Comparison of ENCODE assay signal across 30 cellular contexts in the genomic region with DNA sequence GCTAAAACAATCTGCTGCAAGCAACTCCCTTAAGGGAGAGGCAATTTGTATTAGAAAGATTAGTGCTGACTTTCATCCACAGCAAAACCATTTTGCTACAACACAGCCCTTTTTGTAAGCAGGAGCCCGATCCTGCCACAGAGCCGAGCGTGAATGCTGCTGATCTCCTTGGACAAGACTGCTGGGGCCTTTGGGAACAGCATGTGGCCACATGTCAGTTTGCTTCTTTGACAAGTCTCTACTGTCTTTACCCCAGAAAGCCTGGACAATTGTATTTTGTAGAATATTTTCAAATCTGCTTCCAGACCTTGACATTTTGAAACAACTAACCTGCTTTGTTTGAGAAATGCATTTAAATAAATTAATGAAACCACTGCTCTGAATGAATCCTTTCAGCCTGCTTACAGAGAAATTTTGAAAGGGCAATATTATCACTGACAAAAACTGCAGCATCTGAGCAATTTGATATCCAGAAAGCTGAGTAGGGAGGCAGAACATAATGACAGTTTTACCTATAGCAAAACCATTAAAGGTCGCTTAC.
A peak's percentile ranks its signal among the peaks of the same experiment; 100 is the strongest.
DNase-seq lines count a peak whose midpoint lies in the region; ATAC-seq and TF ChIP-seq lines count a peak whose summit lies in the region.
"Had no signal": no experiment of that assay in that cellular context is flagged by ENCODE, and none has a peak within 500 bp of the region (broad histone marks: within the 10 kb centered on the region; RNA-seq: fewer than 3 reads in every experiment).

No MANE protein-coding gene starts in this region.

- no peak for TF ChIP-seq POLR2A in stomach (IDR thresholded peaks at IDR 0.05)

- H3K27me3 Mint-ChIP-seq in stimulated activated memory B cell treated with anti-CD40 and anti-IgM and Interleukin-4, amounts not matched to agents 10 μg/mL and 1 μg/mL and 100 μg/mL, for 72 hours: no peaks in the 10 kb centered on the region
- H3K27me3 Mint-ChIP-seq: activated CD4-positive, alpha-beta memory T cell treated with anti-CD3 and anti-CD28 coated beads, Interleukin-2, amount 10 ng/mL, durations not matched to agents 7 days and 5 days; CD4-positive, alpha-beta memory T cell had no signal

- no peaks in the 10 kb centered on the region for H3K9me3 ChIP-seq in stomach
- H3K9me3 ChIP-seq in tibial artery: no peaks in the 10 kb centered on the region
- H3K9me3 ChIP-seq: HAP-1, testis had no signal

- no peak for TF ChIP-seq CTCF in stomach (IDR thresholded peaks at IDR 0.05)
- no peak for TF ChIP-seq CTCF in tibial artery (IDR thresholded peaks at IDR 0.05)

- DNase-seq in COLO829 (ENCODE audit: low spot score) (peak; percentile 93), anterior cingulate cortex (lab: John Stamatoyannopoulos, UW) (peak in 41 of 58 donors; percentile 4 to 80 (median 38)), hippocampal formation (lab: John Stamatoyannopoulos, UW) (peak; percentile 77 to 79), pons (ENCODE audit: low spot score) (peak; percentile 93), stomach (no peak), tibial artery (no peak)
- DNase-seq: activated CD4-positive, alpha-beta memory T cell treated with anti-CD3 and anti-CD28 coated beads, Interleukin-2, amount 10 ng/mL, durations not matched to agents 7 days and 5 days; activated CD4-positive, alpha-beta T cell treated with anti-CD3 and anti-CD28 coated beads for 1 hour; activated CD8-positive, alpha-beta memory T cell treated with anti-CD3 and anti-CD28 coated beads, Interleukin-2, amount 50 U/mL, for 4 hours; activated naive CD4-positive, alpha-beta T cell treated with Interleukin-2 at 50 U/mL for 16 hours; AML-193; brain microvascular endothelial cell; CD4-positive, alpha-beta memory T cell; EL; islet precursor cell; left ventricle myocardium superior; MM.1S; naive thymus-derived CD4-positive, alpha-beta T cell; NCI-H1105 treated with DMSO at 0.1 percent for 48 hours; NCI-H1930; NCI-H69; SHP77 treated with DMSO at 0.1 percent for 48 hours; testis had no signal

- no peak for ATAC-seq in stimulated activated memory B cell treated with anti-CD40 and anti-IgM and Interleukin-4, amounts not matched to agents 10 μg/mL and 1 μg/mL and 100 μg/mL, for 72 hours
- ATAC-seq: HepG2; left ventricle myocardium superior; naive thymus-derived CD4-positive, alpha-beta T cell; Panc1; stimulated activated effector memory CD8-positive, alpha-beta T cell treated with anti-CD3 and anti-CD28 coated beads, Interleukin-12 subunit alpha, Interleukin-12 subunit beta, amount 100 ng/mL, for 72 hours had no signal

- no peak overlapping the region for H3K27ac Mint-ChIP-seq in stimulated activated memory B cell treated with anti-CD40 and anti-IgM and Interleukin-4, amounts not matched to agents 10 μg/mL and 1 μg/mL and 100 μg/mL, for 72 hours
- H3K27ac Mint-ChIP-seq: activated CD4-positive, alpha-beta memory T cell treated with anti-CD3 and anti-CD28 coated beads, Interleukin-2, amount 10 ng/mL, durations not matched to agents 7 days and 5 days; activated T-helper 1 cell treated with anti-CD3 and anti-CD28 coated beads, Interleukin-12 subunit alpha, Interleukin-12 subunit beta, Interleukin-2, Interleukin-4 antibody, amounts not matched to agents 30 ng/mL and 10 ng/mL and 1 ng/mL, durations not matched to agents 14 hours and 24 hours and 36 hours; CD4-positive, alpha-beta memory T cell; naive thymus-derived CD4-positive, alpha-beta T cell; stimulated activated effector memory CD8-positive, alpha-beta T cell treated with anti-CD3 and anti-CD28 coated beads, Interleukin-12 subunit alpha, Interleukin-12 subunit beta, amount 100 ng/mL, for 72 hours; T-helper 2 cell treated with Interferon-gamma antibody and Interleukin-4, amounts not matched to agents 5 μg/mL and 100 μg/mL, for 36 hours had no signal

- peaks cover 3% of the 10 kb centered on the region for H3K9me3 Mint-ChIP-seq in stimulated activated memory B cell treated with anti-CD40 and anti-IgM and Interleukin-4, amounts not matched to agents 10 μg/mL and 1 μg/mL and 100 μg/mL, for 72 hours
- H3K9me3 Mint-ChIP-seq: activated T-helper 1 cell treated with anti-CD3 and anti-CD28 coated beads, Interleukin-12 subunit alpha, Interleukin-12 subunit beta, Interleukin-2, Interleukin-4 antibody, amounts not matched to agents 30 ng/mL and 10 ng/mL and 1 ng/mL, durations not matched to agents 14 hours and 24 hours and 36 hours; T-helper 2 cell treated with Interferon-gamma antibody and Interleukin-4, amounts not matched to agents 5 μg/mL and 100 μg/mL, for 36 hours had no signal

- peaks cover 0 to 5% (median 0%) of the 10 kb centered on the region in 3 donors for H3K27me3 ChIP-seq in stomach
- H3K27me3 ChIP-seq in tibial artery: peaks cover 0 to 4% of the 10 kb centered on the region in 2 donors
- H3K27me3 ChIP-seq: brain microvascular endothelial cell, testis had no signal

- H3K36me3 ChIP-seq in stomach (no peaks in the 10 kb centered on the region), tibial artery (no peaks in the 10 kb centered on the region)
- H3K36me3 ChIP-seq: brain microvascular endothelial cell, HAP-1 had no signal

- 68 to 84% (median 77%) methylated on average over 4 of the region's 4 CpGs for WGBS in stomach, 5 donors

- H3K4me3 ChIP-seq in stomach (no peak overlapping the region), tibial artery (no peak overlapping the region)
- H3K4me3 ChIP-seq: HAP-1, testis had no signal

- H3K36me3 Mint-ChIP-seq in stimulated activated memory B cell treated with anti-CD40 and anti-IgM and Interleukin-4, amounts not matched to agents 10 μg/mL and 1 μg/mL and 100 μg/mL, for 72 hours: no peaks in the 10 kb centered on the region
- H3K36me3 Mint-ChIP-seq: CD4-positive, alpha-beta memory T cell; naive thymus-derived CD4-positive, alpha-beta T cell; stimulated activated effector memory CD8-positive, alpha-beta T cell treated with anti-CD3 and anti-CD28 coated beads, Interleukin-12 subunit alpha, Interleukin-12 subunit beta, amount 100 ng/mL, for 72 hours had no signal

- H3K4me1 ChIP-seq in stomach (no peaks in the 10 kb centered on the region), tibial artery (no peaks in the 10 kb centered on the region)
- H3K4me1 ChIP-seq: HAP-1, testis had no signal

- intact Hi-C loops in stomach (cut with DNase I; ENCODE audit: low total_unique reads) (no loop called here), tibial artery (cut with DNase I; ENCODE audit: low total_unique reads) (no loop called here)

- no peaks in the 10 kb centered on the region for H3K4me1 Mint-ChIP-seq in stimulated activated memory B cell treated with anti-CD40 and anti-IgM and Interleukin-4, amounts not matched to agents 10 μg/mL and 1 μg/mL and 100 μg/mL, for 72 hours
- H3K4me1 Mint-ChIP-seq: activated CD4-positive, alpha-beta memory T cell treated with anti-CD3 and anti-CD28 coated beads, Interleukin-2, amount 10 ng/mL, durations not matched to agents 7 days and 5 days; CD4-positive, alpha-beta memory T cell; naive thymus-derived CD4-positive, alpha-beta T cell; stimulated activated effector memory CD8-positive, alpha-beta T cell treated with anti-CD3 and anti-CD28 coated beads, Interleukin-12 subunit alpha, Interleukin-12 subunit beta, amount 100 ng/mL, for 72 hours had no signal

- no peak overlapping the region for H3K27ac ChIP-seq in stomach
- H3K27ac ChIP-seq in tibial artery: no peak overlapping the region
- H3K27ac ChIP-seq: brain microvascular endothelial cell, testis had no signal

- no peak overlapping the region for H3K4me3 Mint-ChIP-seq in stimulated activated memory B cell treated with anti-CD40 and anti-IgM and Interleukin-4, amounts not matched to agents 10 μg/mL and 1 μg/mL and 100 μg/mL, for 72 hours
- H3K4me3 Mint-ChIP-seq: activated CD4-positive, alpha-beta memory T cell treated with anti-CD3 and anti-CD28 coated beads, Interleukin-2, amount 10 ng/mL, durations not matched to agents 7 days and 5 days; activated T-helper 1 cell treated with anti-CD3 and anti-CD28 coated beads, Interleukin-12 subunit alpha, Interleukin-12 subunit beta, Interleukin-2, Interleukin-4 antibody, amounts not matched to agents 30 ng/mL and 10 ng/mL and 1 ng/mL, durations not matched to agents 14 hours and 24 hours and 36 hours; CD4-positive, alpha-beta memory T cell; naive thymus-derived CD4-positive, alpha-beta T cell; stimulated activated effector memory CD8-positive, alpha-beta T cell treated with anti-CD3 and anti-CD28 coated beads, Interleukin-12 subunit alpha, Interleukin-12 subunit beta, amount 100 ng/mL, for 72 hours; T-helper 2 cell treated with Interferon-gamma antibody and Interleukin-4, amounts not matched to agents 5 μg/mL and 100 μg/mL, for 36 hours had no signal

- no peak for TF ChIP-seq EP300 in stomach (IDR thresholded peaks at IDR 0.05)

Comparison
In these comparisons a context has a peak if more than half of its experiments do, and no peak if none do; other contexts are left out.
1. DNase-seq: peak in COLO829 (single experiment), anterior cingulate cortex (41 of 58), hippocampal formation (2 of 2) and pons (single experiment); none in stomach (single experiment) and tibial artery (0 of 2).